Comparison of ENCODE assay signal across 1 cellular context in genomic region chr17:78144146-78144719, GRCh38.
A peak's percentile ranks its signal among the peaks of the same experiment; 100 is the strongest.
TF ChIP-seq lines count a peak whose summit lies in the region.

No MANE protein-coding gene starts in this region.

TF ChIP-seq in SK-N-SH, 30 proteins besides CTCF, POLR2A, EP300 and RAD21 (continued from another document):
- TF ChIP-seq REST (IDR thresholded peaks at IDR 0.05; ENCODE audit: low read depth, low read length) (no peak), YY1 (IDR thresholded peaks at IDR 0.05; ENCODE audit: low read depth) (no peak), GATA2 (CRISPR knock-in tag; IDR thresholded peaks at IDR 0.05) (no peak), FOXJ3 (CRISPR knock-in tag; IDR thresholded peaks at IDR 0.05) (no peak), NFIC (IDR thresholded peaks at IDR 0.05; ENCODE audit: borderline replicate concordance) (peak; percentile 83), GABPA (IDR thresholded peaks at IDR 0.05; ENCODE audit: low read depth) (no peak), TEAD4 (IDR thresholded peaks at IDR 0.05; ENCODE audit: borderline replicate concordance, insufficient read depth) (no peak), TCF12 (IDR thresholded peaks at IDR 0.05) (0 out of 2 replicates have a peak, but pooled peaks have one; percentile 6), ELF1 (IDR thresholded peaks at IDR 0.05) (no peak), CHD2 (IDR thresholded peaks at IDR 0.05; ENCODE audit: low read length, partially characterized antibody) (no peak), ZBTB33 (IDR thresholded peaks at IDR 0.05; ENCODE audit: borderline replicate concordance, low read depth) (no peak)
